1 cellular context compared by ENCODE assay signal in the genomic region with DNA sequence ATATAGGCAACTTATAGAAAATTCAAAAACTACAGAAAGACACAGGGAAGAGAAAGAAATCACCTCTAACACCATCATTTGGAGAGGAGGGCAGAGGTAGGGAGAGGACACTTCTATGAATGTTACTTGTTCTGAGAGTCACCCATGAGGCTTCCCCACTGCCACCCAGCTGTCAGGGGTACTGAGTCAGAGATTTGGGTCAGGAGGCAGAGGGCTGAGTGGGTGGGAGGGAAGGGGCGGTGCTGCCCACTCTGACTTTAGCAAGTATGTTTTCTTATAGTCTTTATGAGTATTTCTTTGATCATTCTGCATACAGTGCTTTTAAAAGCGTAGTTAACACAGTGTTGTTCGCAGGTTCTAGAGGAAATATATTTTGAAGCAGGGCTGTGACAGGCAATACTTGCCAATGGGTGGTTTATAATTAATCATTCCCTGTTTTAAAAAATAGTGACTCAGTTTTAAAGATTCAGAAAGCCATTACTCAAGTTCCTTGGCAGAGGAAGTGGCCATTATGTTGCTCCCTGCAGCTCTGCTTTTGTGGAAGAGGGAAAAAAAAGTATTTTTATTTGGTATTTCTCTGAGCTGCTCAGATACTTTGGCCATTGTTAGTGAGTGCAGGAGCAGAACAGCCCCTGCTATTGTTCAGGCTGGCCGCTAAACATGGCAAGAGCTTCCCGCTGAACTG.
TF ChIP-seq lines count a peak whose summit lies in the region.

No MANE protein-coding gene starts in this region.

TF ChIP-seq in IMR-90, 13 proteins besides CTCF, POLR2A, EP300 and RAD21 (continued from another document):
- TF ChIP-seq MXI1 (IDR thresholded peaks at IDR 0.05; ENCODE audit: borderline replicate concordance, low read depth, low read length) (no peak), RFX5 (IDR thresholded peaks at IDR 0.05; ENCODE audit: low read depth, low read length) (no peak), NFE2L2 (IDR thresholded peaks at IDR 0.05; ENCODE audit: low read depth, low read length) (no peak)
- TF ChIP-seq, protein P1, sequence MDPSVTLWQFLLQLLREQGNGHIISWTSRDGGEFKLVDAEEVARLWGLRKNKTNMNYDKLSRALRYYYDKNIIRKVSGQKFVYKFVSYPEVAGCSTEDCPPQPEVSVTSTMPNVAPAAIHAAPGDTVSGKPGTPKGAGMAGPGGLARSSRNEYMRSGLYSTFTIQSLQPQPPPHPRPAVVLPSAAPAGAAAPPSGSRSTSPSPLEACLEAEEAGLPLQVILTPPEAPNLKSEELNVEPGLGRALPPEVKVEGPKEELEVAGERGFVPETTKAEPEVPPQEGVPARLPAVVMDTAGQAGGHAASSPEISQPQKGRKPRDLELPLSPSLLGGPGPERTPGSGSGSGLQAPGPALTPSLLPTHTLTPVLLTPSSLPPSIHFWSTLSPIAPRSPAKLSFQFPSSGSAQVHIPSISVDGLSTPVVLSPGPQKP (IDR thresholded peaks at IDR 0.05; ENCODE audit: borderline replicate concordance, low read depth, low read length), result no peak
TF ChIP-seq in IMR-90: peak in this region for 0.
